Comparison of ENCODE assay signal across 27 cellular contexts in genomic region chr5:160697281-160697680, GRCh38.
"Had no signal": no experiment of that assay in that cellular context is flagged by ENCODE, and none has a peak within 500 bp of the region (broad histone marks: within the 10 kb centered on the region; RNA-seq: fewer than 3 reads in every experiment).

No MANE protein-coding gene starts in this region.

- H3K9me3 ChIP-seq: adrenal gland, body of pancreas, esophagus muscularis mucosa, pancreas, psoas muscle, right atrium auricular region, stomach, testis, uterus had no signal

- DNase-seq: activated CD4-positive, alpha-beta T cell treated with anti-CD3 and anti-CD28 coated beads for 4 hours; activated CD4-positive, alpha-beta T cell treated with anti-CD3 and anti-CD28 coated beads, Interleukin-2, amount 50 U/mL, for 4 hours; activated effector memory CD4-positive, alpha-beta T cell treated with anti-CD3 and anti-CD28 coated beads, Interleukin-2, amount 50 U/mL, for 16 hours; activated naive CD4-positive, alpha-beta T cell treated with anti-CD3 and anti-CD28 coated beads for 36 hours; activated naive CD8-positive, alpha-beta T cell treated with anti-CD3 and anti-CD28 coated beads for 36 hours; activated T-cell treated with anti-CD3 and anti-CD28 coated beads for 4 hours; adrenal gland; aorta; body of pancreas; effector CD4-positive, alpha-beta T cell; foreskin keratinocyte; left colon; mammary epithelial cell; naive thymus-derived CD4-positive, alpha-beta T cell; pancreas; psoas muscle; stimulated activated CD4-positive, alpha-beta T cell treated with anti-CD3 and anti-CD28 coated beads, Interleukin-15, amount 100 ng/mL, for 24 hours; stimulated activated CD4-positive, alpha-beta T cell treated with anti-CD3 and anti-CD28 coated beads, Interleukin-2, amount 100 ng/mL, for 24 hours; stimulated activated naive B cell treated with anti-CD40 and anti-IgM and Interleukin-4, amounts not matched to agents 10 μg/mL and 1 μg/mL and 100 μg/mL, for 72 hours; stomach; T-helper 1 cell; testis; uterus had no signal

- FAIRE-seq: keratinocyte, pancreas had no signal

- H3K79me2 ChIP-seq: hepatocyte had no signal

- ATAC-seq: body of pancreas; foreskin keratinocyte; left colon; naive thymus-derived CD4-positive, alpha-beta T cell; pancreas; psoas muscle; stimulated activated naive B cell treated with anti-CD40 and anti-IgM and Interleukin-4, amounts not matched to agents 10 μg/mL and 1 μg/mL and 100 μg/mL, for 72 hours had no signal

- H3K27me3 ChIP-seq: adrenal gland, body of pancreas, esophagus muscularis mucosa, foreskin keratinocyte, hepatocyte, pancreas, right atrium auricular region, stomach, testis, uterus had no signal

- H3K36me3 ChIP-seq: adrenal gland, esophagus muscularis mucosa, pancreas, right atrium auricular region, stomach, uterus had no signal

- H3K4me1 ChIP-seq: adrenal gland, body of pancreas, esophagus muscularis mucosa, foreskin keratinocyte, psoas muscle, right atrium auricular region, testis, uterus had no signal

- H3K4me2 ChIP-seq: hepatocyte had no signal

- H3K4me3 ChIP-seq: adrenal gland, body of pancreas, esophagus muscularis mucosa, hepatocyte, pancreas, psoas muscle, right atrium auricular region, stomach, testis, uterus had no signal

- H3K27ac ChIP-seq: adrenal gland, body of pancreas, esophagus muscularis mucosa, foreskin keratinocyte, hepatocyte, pancreas, psoas muscle, right atrium auricular region, stomach, testis, uterus had no signal

- H2AFZ ChIP-seq: hepatocyte had no signal
